8 cellular contexts compared by ENCODE assay signal in genomic region chr2:218291934-218292699, GRCh38. TPM values are rescaled to one million over a fixed set of nuclear protein-coding genes. Genes with fewer than 3 reads are reported as not detected.
DNase-seq lines count a peak whose midpoint lies in the region; ATAC-seq and TF ChIP-seq lines count a peak whose summit lies in the region.

Gene TMBIM1, minus strand, starts transcription at chr2:218292503. Its CDS starts 10,362 bp downstream, at chr2:218282141.

- POLR2A ChIA-PET in activated CD4-positive, alpha-beta memory T cell treated with anti-CD3 and anti-CD28 coated beads, Interleukin-2, amount 10 ng/mL, durations not matched to agents 7 days and 5 days (lab: Charles Lee) = interaction anchor here (0.6 to 19.0 kb wide), 9 partner anchors 8 to 108 kb away, joined by 3 to 299 read pairs (median 7); partner anchors contain the start of genes AAMP, CATIP, CTDSP1 and PNKD

- peak within 1 kb of the TSS; percentile 77 for H3K4me3 ChIP-seq in HFF-Myc (replicated peaks; ENCODE audit: low read depth, low read length)

- H3K4me3 Mint-ChIP-seq in activated CD4-positive, alpha-beta memory T cell treated with anti-CD3 and anti-CD28 coated beads, Interleukin-2, amount 10 ng/mL, durations not matched to agents 7 days and 5 days = peak within 1 kb of the TSS; percentile 82
- H3K4me3 Mint-ChIP-seq in memory B cell = peak within 1 kb of the TSS; percentile 92

- no peaks in the 10 kb centered on the region for H3K27me3 Mint-ChIP-seq in activated CD4-positive, alpha-beta memory T cell treated with anti-CD3 and anti-CD28 coated beads, Interleukin-2, amount 10 ng/mL, durations not matched to agents 7 days and 5 days
- no peaks in the 10 kb centered on the region for H3K27me3 Mint-ChIP-seq in memory B cell

- CTCF ChIA-PET in activated CD4-positive, alpha-beta memory T cell treated with anti-CD3 and anti-CD28 coated beads, Interleukin-2, amount 10 ng/mL, durations not matched to agents 7 days and 5 days (lab: Charles Lee) = interaction anchor here (0.5 to 11.2 kb wide), 19 partner anchors 8 to 1073 kb away, joined by 3 to 126 read pairs (median 4); partner anchors contain the start of genes AAMP, CXCR1 and PNKD

- H3K4me1 Mint-ChIP-seq in activated CD4-positive, alpha-beta memory T cell treated with anti-CD3 and anti-CD28 coated beads, Interleukin-2, amount 10 ng/mL, durations not matched to agents 7 days and 5 days = peaks cover 71% of the 10 kb centered on the region
- H3K4me1 Mint-ChIP-seq in memory B cell = peaks cover 52% of the 10 kb centered on the region

- H3K9me3 Mint-ChIP-seq in activated CD4-positive, alpha-beta memory T cell treated with anti-CD3 and anti-CD28 coated beads, Interleukin-2, amount 10 ng/mL, durations not matched to agents 7 days and 5 days = no peaks in the 10 kb centered on the region
- no peaks in the 10 kb centered on the region for H3K9me3 Mint-ChIP-seq in memory B cell

- TF ChIP-seq CTCF in GM12874 (IDR thresholded peaks at IDR 0.05; ENCODE audit: insufficient read depth, low read depth, low read length) (peak; percentile 83), HFF-Myc (IDR thresholded peaks at IDR 0.05; ENCODE audit: low read depth, low read length, missing control alignments) (peak; percentile 58)

- H3K27ac Mint-ChIP-seq in activated CD4-positive, alpha-beta memory T cell treated with anti-CD3 and anti-CD28 coated beads, Interleukin-2, amount 10 ng/mL, durations not matched to agents 7 days and 5 days = peak within 1 kb of the TSS; percentile 95
- H3K27ac Mint-ChIP-seq in memory B cell = peak within 1 kb of the TSS; percentile 90

- peaks cover 22% of the 10 kb centered on the region for H3K36me3 Mint-ChIP-seq in activated CD4-positive, alpha-beta memory T cell treated with anti-CD3 and anti-CD28 coated beads, Interleukin-2, amount 10 ng/mL, durations not matched to agents 7 days and 5 days (ENCODE audit: low read depth)
- peaks cover 4% of the 10 kb centered on the region for H3K36me3 Mint-ChIP-seq in memory B cell

- DNase-seq in HFF-Myc (ENCODE audit: extremely low read depth, low read depth) = no peak
- DNase-seq in NAMALWA (ENCODE audit: low spot score) = peak; percentile 78
- peak; percentile 84 for DNase-seq in activated CD4-positive, alpha-beta memory T cell treated with anti-CD3 and anti-CD28 coated beads, Interleukin-2, amount 10 ng/mL, durations not matched to agents 7 days and 5 days
- peak; percentile 68 for DNase-seq in effector CD8-positive, alpha-beta T cell (lab: John Stamatoyannopoulos, UW)
- DNase-seq in memory B cell (ENCODE audit: low spot score in 2 of 2) = peak; percentile 84 to 91
- DNase-seq in stimulated activated CD8-positive, alpha-beta memory T cell treated with anti-CD3 and anti-CD28 coated beads, Interleukin-12 subunit alpha, Interleukin-12 subunit beta, amount 100 ng/mL, for 24 hours (ENCODE audit: extremely low read depth) = peak; percentile 52
- no peak for DNase-seq in NCI-H1048 (lab: John Stamatoyannopoulos, UW)

- peak; percentile 72 for ATAC-seq in memory B cell (ENCODE audit: low read depth)

RNA-seq across cellular contexts. Expression of gene TMBIM1, which starts in this region (rescaled TPM):
- 100 to 1,000 TPM; 105 to 107 TPM for total RNA-seq in activated CD4-positive, alpha-beta memory T cell treated with anti-CD3 and anti-CD28 coated beads, Interleukin-2, amount 10 ng/mL, durations not matched to agents 7 days and 5 days

Comparison
In these comparisons a context has a peak if more than half of its experiments do, and no peak if none do; other contexts are left out.
1. DNase-seq: peak in NAMALWA (single experiment), activated CD4-positive, alpha-beta memory T cell treated with anti-CD3 and anti-CD28 coated beads, Interleukin-2, amount 10 ng/mL, durations not matched to agents 7 days and 5 days (single experiment), effector CD8-positive, alpha-beta T cell (single experiment), memory B cell (2 of 2) and stimulated activated CD8-positive, alpha-beta memory T cell treated with anti-CD3 and anti-CD28 coated beads, Interleukin-12 subunit alpha, Interleukin-12 subunit beta, amount 100 ng/mL, for 24 hours (single experiment); none in HFF-Myc (single experiment) and NCI-H1048 (single experiment).